ENCODE assay signal across 8 cellular contexts in the genomic region with DNA sequence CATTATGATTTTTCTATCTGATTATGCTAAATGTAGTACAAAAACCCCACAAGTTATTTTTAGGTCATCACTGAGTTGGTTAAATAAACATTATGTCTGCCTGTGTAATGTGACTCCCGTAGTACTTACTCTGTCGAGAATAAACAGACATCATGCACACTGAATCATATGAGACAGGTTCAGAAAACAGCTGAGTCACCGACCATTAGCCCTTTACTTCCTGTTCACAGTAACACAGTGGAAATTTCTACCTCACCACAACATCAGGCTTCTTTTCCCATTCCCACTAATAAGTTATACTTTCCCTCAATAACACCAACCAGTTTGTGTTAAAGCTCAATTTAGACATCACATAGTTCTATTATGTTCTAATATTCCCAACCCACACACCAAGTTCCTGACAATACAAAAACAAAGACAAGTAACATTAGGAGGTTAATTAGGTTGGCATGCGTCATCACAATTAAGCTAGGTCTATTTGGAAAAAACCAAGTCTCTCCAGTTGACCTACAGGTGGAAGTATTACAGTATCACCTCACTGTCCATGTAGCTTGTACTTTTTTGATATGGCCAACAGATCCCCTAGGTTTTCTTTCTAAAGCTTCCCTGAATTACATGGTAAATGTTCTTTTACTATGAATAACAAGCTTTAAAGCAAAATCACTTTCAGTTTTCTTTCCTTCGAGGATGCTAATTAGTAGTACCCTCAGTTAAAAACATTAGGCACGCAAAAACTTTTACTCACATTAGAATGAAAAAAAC.
DNase-seq lines count a peak whose midpoint lies in the region; ATAC-seq and TF ChIP-seq lines count a peak whose summit lies in the region.

No MANE protein-coding gene starts in this region.

- peak overlapping the region in 19 of 59 donors; percentile 2 to 34 (median 18) for H3K4me3 ChIP-seq in dorsolateral prefrontal cortex

- peak overlapping the region in 58 of 59 donors; percentile 14 to 90 (median 70) for H3K27ac ChIP-seq in dorsolateral prefrontal cortex

- no peaks in the 10 kb centered on the region for H3K27me3 ChIP-seq in dorsolateral prefrontal cortex

- H3K4me1 Mint-ChIP-seq in mesothelial cell of epicardium: peaks cover 24% of the 10 kb centered on the region
- peaks cover 20% of the 10 kb centered on the region for H3K4me1 Mint-ChIP-seq in type B pancreatic cell (ENCODE audit: unreplicated experiment)

- no peak for TF ChIP-seq CTCF in GM13977 (IDR thresholded peaks at IDR 0.05; ENCODE audit: extremely low read depth, insufficient read depth, missing control alignments)
- TF ChIP-seq CTCF in dorsolateral prefrontal cortex (IDR thresholded peaks at IDR 0.05 in 54 of 56, conservative IDR thresholded peaks at IDR 0.05 in 2 of 56; ENCODE audit: low read depth in 1 of 56, partially characterized antibody in 56 of 56): peak in 1 of 56 donors; percentile 7
- no peak for TF ChIP-seq CTCF in mesothelial cell of epicardium (IDR thresholded peaks at IDR 0.05; ENCODE audit: unreplicated experiment)
- no peak for TF ChIP-seq CTCF in type B pancreatic cell (conservative IDR thresholded peaks at IDR 0.05)

- ATAC-seq in HG02885 (IDR thresholded peaks at IDR 0.05; ENCODE audit: poor library complexity, unreplicated experiment): peak; percentile 64

- in situ Hi-C loops in GM13977 (cut with MboI; ENCODE audit: low pct_unique_long_range_greater_than_20kb, low sequenced_read_pairs, unreplicated experiment): no loop called here

- intact Hi-C loops in dorsolateral prefrontal cortex (cut with DNase I): no loop called here

- DNase-seq in AG08396 (ENCODE audit: low spot score) (peak; percentile 84), GM13977 (ENCODE audit: low spot score) (peak; percentile 76), NCI-H1436 (lab: John Stamatoyannopoulos, UW) (peak; percentile 90), T follicular helper cell (ENCODE audit: low read depth) (peak; percentile 6), dorsolateral prefrontal cortex (peak in 2 of 10 donors; percentile 20 to 35), mesothelial cell of epicardium (ENCODE audit: low spot score in 2 of 2, unreplicated experiment in 2 of 2) (no peak), type B pancreatic cell (ENCODE audit: extremely low spot score, unreplicated experiment) (no peak)

- H3K27me3 Mint-ChIP-seq in mesothelial cell of epicardium (ENCODE audit: low read depth) (no peaks in the 10 kb centered on the region), type B pancreatic cell (no peaks in the 10 kb centered on the region)

- H3K36me3 Mint-ChIP-seq in mesothelial cell of epicardium (peaks cover 16% of the 10 kb centered on the region), type B pancreatic cell (peaks cover 18% of the 10 kb centered on the region)

- H3K4me3 Mint-ChIP-seq in mesothelial cell of epicardium (no peak overlapping the region), type B pancreatic cell (peak overlapping the region; percentile 66)

- H3K27ac Mint-ChIP-seq in mesothelial cell of epicardium: peak overlapping the region; percentile 95
- H3K27ac Mint-ChIP-seq in type B pancreatic cell: peak overlapping the region; percentile 97

- H3K9me3 Mint-ChIP-seq in mesothelial cell of epicardium (peaks cover 4% of the 10 kb centered on the region), type B pancreatic cell (peaks cover 5% of the 10 kb centered on the region)

Comparison
In these comparisons a context has a peak if more than half of its experiments do, and no peak if none do; other contexts are left out.
1. DNase-seq: peak in AG08396 (single experiment), GM13977 (single experiment), NCI-H1436 (single experiment) and T follicular helper cell (single experiment); none in mesothelial cell of epicardium (0 of 2) and type B pancreatic cell (single experiment).